Comparison of ENCODE assay signal across 20 cellular contexts in the genomic region with DNA sequence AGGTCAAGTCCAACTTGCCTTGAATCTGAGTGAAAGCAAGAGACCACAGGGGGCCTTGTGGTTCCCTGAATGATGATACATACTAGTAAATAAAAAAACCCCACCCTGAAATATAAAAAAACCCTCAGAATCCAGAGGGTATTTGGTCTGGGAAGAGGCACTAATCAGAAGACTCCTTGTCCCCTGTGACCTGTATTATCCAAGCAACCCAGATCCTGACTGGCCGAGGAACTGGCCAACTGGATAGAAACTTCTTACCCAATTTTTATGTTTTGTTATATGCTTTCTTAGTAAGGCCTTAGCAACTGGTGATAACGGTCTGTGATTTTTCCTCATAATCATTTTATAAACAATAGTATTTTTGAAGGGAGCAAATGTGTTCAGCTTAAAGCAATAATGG. TPM values are rescaled to one million over a fixed set of nuclear protein-coding genes. Genes with fewer than 3 reads are reported as not detected.
"Had no signal": no experiment of that assay in that cellular context is flagged by ENCODE, and none has a peak within 500 bp of the region (broad histone marks: within the 10 kb centered on the region; RNA-seq: fewer than 3 reads in every experiment).

No MANE protein-coding gene starts in this region.

- H3K9me3 ChIP-seq: lower lobe of right lung, pancreas, stomach, thyroid gland, vagina had no signal

- H3K4me3 ChIP-seq: dorsolateral prefrontal cortex, left lung, lower lobe of right lung, pancreas, stomach, thyroid gland, vagina had no signal

- H3K27me3 ChIP-seq: dorsolateral prefrontal cortex, left lung, pancreas, stomach, thyroid gland, vagina had no signal

- H3K4me3 Mint-ChIP-seq: natural killer cell; stimulated activated effector memory CD8-positive, alpha-beta T cell treated with anti-CD3 and anti-CD28 coated beads, Interleukin-12 subunit alpha, Interleukin-12 subunit beta, amount 100 ng/mL, for 72 hours had no signal

- H3K9me3 Mint-ChIP-seq: natural killer cell; stimulated activated effector memory CD8-positive, alpha-beta T cell treated with anti-CD3 and anti-CD28 coated beads, Interleukin-12 subunit alpha, Interleukin-12 subunit beta, amount 100 ng/mL, for 72 hours had no signal

- H3K27ac ChIP-seq: dorsolateral prefrontal cortex, left lung, lower lobe of right lung, pancreas, stomach, thyroid gland, vagina had no signal

- H3K4me1 ChIP-seq: left lung, pancreas had no signal

- DNase-seq: dorsolateral prefrontal cortex; effector CD4-positive, alpha-beta T cell; foreskin melanocyte; kidney; left lung; lower lobe of right lung; natural killer cell; occipital lobe; pancreas; retina; stimulated activated CD4-positive, alpha-beta T cell treated with anti-CD3 and anti-CD28 coated beads, Interleukin-2, amount 100 ng/mL, for 24 hours; stimulated activated CD4-positive, alpha-beta T cell treated with anti-CD3 and anti-CD28 coated beads, Interleukin-4, amount 100 ng/mL, for 24 hours; stimulated activated naive CD4-positive, alpha-beta T cell treated with Interleukin-2 at 50 U/mL for 16 hours; stomach; thyroid gland; trophoblast cell had no signal

- H3K36me3 ChIP-seq: left lung, lower lobe of right lung, pancreas, stomach, thyroid gland, vagina had no signal

- ATAC-seq: left lung; lower lobe of right lung; natural killer cell; pancreas; sciatic nerve; stimulated activated effector memory CD8-positive, alpha-beta T cell treated with anti-CD3 and anti-CD28 coated beads, Interleukin-12 subunit alpha, Interleukin-12 subunit beta, amount 100 ng/mL, for 72 hours had no signal

- H3K36me3 Mint-ChIP-seq: natural killer cell; stimulated activated effector memory CD8-positive, alpha-beta T cell treated with anti-CD3 and anti-CD28 coated beads, Interleukin-12 subunit alpha, Interleukin-12 subunit beta, amount 100 ng/mL, for 72 hours had no signal

- H3K4me1 Mint-ChIP-seq: natural killer cell; stimulated activated effector memory CD8-positive, alpha-beta T cell treated with anti-CD3 and anti-CD28 coated beads, Interleukin-12 subunit alpha, Interleukin-12 subunit beta, amount 100 ng/mL, for 72 hours had no signal

RNA-seq across cellular contexts. Expression of a gene that starts 17.5 kb away (rescaled TPM):
- total RNA-seq: natural killer cell had no signal
- polyA plus RNA-seq: neural cell had no signal
